Comparison of ENCODE assay signal across 1 cellular context in genomic region chr12:47781479-47782371, GRCh38.
TF ChIP-seq lines count a peak whose summit lies in the region.

No MANE protein-coding gene starts in this region.

TF ChIP-seq in H1, 55 proteins besides CTCF, POLR2A, EP300 and RAD21:
- no peak for TF ChIP-seq RFX5 (IDR thresholded peaks at IDR 0.05; ENCODE audit: borderline replicate concordance, low read depth, low read length)
- TF ChIP-seq CBX8 (IDR thresholded peaks at IDR 0.05; ENCODE audit: borderline replicate concordance, low read depth, low read length) = no peak
- TF ChIP-seq SIRT6 (IDR thresholded peaks at IDR 0.05; ENCODE audit: low read length) = no peak
